Comparison of ENCODE assay signal across 19 cellular contexts in the genomic region with DNA sequence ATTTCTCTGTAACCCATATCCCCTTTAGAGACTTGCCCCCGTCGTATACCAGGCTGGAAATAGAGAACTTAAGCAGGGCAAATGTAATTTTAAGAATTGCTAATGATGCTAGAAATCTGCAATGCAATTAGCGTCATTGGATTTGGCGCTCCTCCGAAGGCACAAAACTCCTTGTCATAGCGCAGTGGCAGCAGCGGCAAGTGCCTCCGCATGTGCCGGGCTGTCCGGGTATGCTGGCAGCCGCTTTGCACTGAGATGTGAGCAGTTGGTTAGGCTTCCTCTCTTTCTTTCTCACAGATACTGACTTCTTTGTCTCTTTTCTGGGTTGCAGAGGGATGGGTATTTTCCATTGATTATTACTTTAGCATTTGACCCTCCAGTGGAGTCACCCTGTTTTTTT.
DNase-seq lines count a peak whose midpoint lies in the region; ATAC-seq lines count a peak whose summit lies in the region.
"Had no signal": no experiment of that assay in that cellular context is flagged by ENCODE, and none has a peak within 500 bp of the region (broad histone marks: within the 10 kb centered on the region; RNA-seq: fewer than 3 reads in every experiment).

No MANE protein-coding gene starts in this region.

- peak overlapping the region; percentile 37 for H3K27ac ChIP-seq in temporal lobe (ENCODE audit: low read depth, low read length)
- H3K27ac ChIP-seq: RWPE1, SJSA1 had no signal

- no peak for ATAC-seq in HG03520 (IDR thresholded peaks at IDR 0.05; ENCODE audit: unreplicated experiment)
- ATAC-seq: PC-3 had no signal

- DNase-seq in amygdala (lab: John Stamatoyannopoulos, UW) (peak in 41 of 56 donors; percentile 7 to 74 (median 41)), hippocampal formation (lab: John Stamatoyannopoulos, UW) (peak; percentile 19 to 54), nucleus accumbens (lab: John Stamatoyannopoulos, UW) (peak in 37 of 56 donors; percentile 7 to 74 (median 38)), NCI-H2107 treated with DMSO at 0.1 percent for 48 hours (lab: John Stamatoyannopoulos, UW; ENCODE audit: unreplicated experiment) (no peak)
- DNase-seq in activated CD4-positive, CD25-positive, alpha-beta regulatory T cell (lab: John Stamatoyannopoulos, UW): no peak
- DNase-seq: ACHN, AML-193, COR-L47, HFFc6, Kasumi-1, NCI-H1105, NCI-H1694, NCI-H2107, NCI-H345, PC-3 had no signal

Comparison
In these comparisons a context has a peak if more than half of its experiments do, and no peak if none do; other contexts are left out.
1. DNase-seq: peak in amygdala (41 of 56), hippocampal formation (2 of 2) and nucleus accumbens (37 of 56); none in NCI-H2107 treated with DMSO at 0.1 percent for 48 hours (single experiment) and activated CD4-positive, CD25-positive, alpha-beta regulatory T cell (0 of 4).